Comparison of ENCODE assay signal across 13 cellular contexts in the genomic region with DNA sequence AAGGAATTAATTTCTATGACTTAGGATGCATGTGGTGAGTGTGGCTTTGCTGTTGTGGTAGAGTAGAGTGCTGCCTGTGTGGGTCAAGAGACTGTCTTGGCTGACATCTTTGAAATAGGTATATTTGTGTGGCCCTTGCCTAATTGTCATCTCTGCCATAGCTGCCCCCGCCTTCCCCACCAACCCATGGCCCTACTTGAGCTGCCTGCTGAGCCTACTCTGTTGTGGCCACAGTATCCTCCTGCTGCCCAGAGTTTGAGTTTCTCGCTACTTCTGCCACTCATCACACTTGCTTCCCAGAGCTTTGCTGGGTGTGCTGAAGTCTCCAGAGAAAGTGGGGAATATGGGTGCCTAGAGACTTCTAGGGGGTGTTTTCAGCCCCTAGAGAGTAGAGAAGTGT. TPM values are rescaled to one million over a fixed set of nuclear protein-coding genes. Genes with fewer than 3 reads are reported as not detected.
A peak's percentile ranks its signal among the peaks of the same experiment; 100 is the strongest.
DNase-seq lines count a peak whose midpoint lies in the region; ATAC-seq and TF ChIP-seq lines count a peak whose summit lies in the region.
"Had no signal": no experiment of that assay in that cellular context is flagged by ENCODE, and none has a peak within 500 bp of the region (broad histone marks: within the 10 kb centered on the region; RNA-seq: fewer than 3 reads in every experiment).

No MANE protein-coding gene starts in this region.

- peaks cover 13 to 23% of the 10 kb centered on the region in 2 experiments for H3K4me1 ChIP-seq in trophoblast cell (ENCODE audit: control insufficient read depth in 1 of 2, insufficient read depth in 2 of 2, low read length in 2 of 2)

- H2AK5ac ChIP-seq in trophoblast cell (ENCODE audit: low read length) = no peak overlapping the region

- H3K9ac ChIP-seq in trophoblast cell (ENCODE audit: low read length) = no peak overlapping the region

- H2BK12ac ChIP-seq in trophoblast cell (ENCODE audit: low read length) = no peak overlapping the region

- H3K27me3 Mint-ChIP-seq in stimulated activated naive CD8-positive, alpha-beta T cell treated with anti-CD3 and anti-CD28 coated beads, Interleukin-15, Interleukin-2, amounts not matched to agents 100 ng/mL and 50 ng/mL, for 24 hours = no peaks in the 10 kb centered on the region
- no peaks in the 10 kb centered on the region for H3K27me3 Mint-ChIP-seq in chondrocyte (ENCODE audit: low read depth)
- H3K27me3 Mint-ChIP-seq: activated B cell treated with CpG ODN at 0.5 μM for 24 hours had no signal

- H3K36me3 ChIP-seq in trophoblast cell (ENCODE audit: control insufficient read depth in 1 of 2, insufficient read depth in 2 of 2, low read length in 2 of 2) = peaks cover 12 to 19% of the 10 kb centered on the region in 2 experiments

- no peak for DNase-seq in stimulated activated naive CD8-positive, alpha-beta T cell treated with anti-CD3 and anti-CD28 coated beads, Interleukin-15, Interleukin-2, amounts not matched to agents 100 U/mL and 50 U/mL, for 24 hours
- DNase-seq in chondrocyte (ENCODE audit: low spot score) (peak; percentile 54), trophoblast cell (no peak), DMS153 (lab: John Stamatoyannopoulos, UW) (no peak), AG08395 (ENCODE audit: low spot score) (no peak), NCI-H446 (lab: John Stamatoyannopoulos, UW) (no peak)
- DNase-seq: activated B cell treated with CpG ODN at 0.5 μM for 24 hours, glutamatergic neuron, KG1, NCI-H187, NCI-H82 had no signal

- H3K9me3 Mint-ChIP-seq in stimulated activated naive CD8-positive, alpha-beta T cell treated with anti-CD3 and anti-CD28 coated beads, Interleukin-15, Interleukin-2, amounts not matched to agents 100 ng/mL and 50 ng/mL, for 24 hours = no peaks in the 10 kb centered on the region
- H3K9me3 Mint-ChIP-seq in chondrocyte (ENCODE audit: low read depth) = no peaks in the 10 kb centered on the region
- H3K9me3 Mint-ChIP-seq: activated B cell treated with CpG ODN at 0.5 μM for 24 hours had no signal

- no peak overlapping the region for H3K27ac ChIP-seq in trophoblast cell (ENCODE audit: low read depth, low read length)

- H3K18ac ChIP-seq in trophoblast cell (ENCODE audit: low read length) = no peak overlapping the region

- no peak for ATAC-seq in stimulated activated naive CD8-positive, alpha-beta T cell treated with anti-CD3 and anti-CD28 coated beads, Interleukin-15, Interleukin-2, amounts not matched to agents 100 U/mL and 50 U/mL, for 24 hours
- ATAC-seq in HG03460 (IDR thresholded peaks at IDR 0.05; ENCODE audit: unreplicated experiment) = no peak

- no peak overlapping the region for H3K4me3 Mint-ChIP-seq in stimulated activated naive CD8-positive, alpha-beta T cell treated with anti-CD3 and anti-CD28 coated beads, Interleukin-15, Interleukin-2, amounts not matched to agents 100 ng/mL and 50 ng/mL, for 24 hours
- H3K4me3 Mint-ChIP-seq in chondrocyte (ENCODE audit: unreplicated experiment) = no peak overlapping the region
- H3K4me3 Mint-ChIP-seq: activated B cell treated with CpG ODN at 0.5 μM for 24 hours had no signal

- H3K4me2 ChIP-seq in trophoblast cell (ENCODE audit: low read length) = no peak overlapping the region

- no peak overlapping the region for H3K23ac ChIP-seq in trophoblast cell (ENCODE audit: low read length)

- H3K4ac ChIP-seq in trophoblast cell (ENCODE audit: low read depth, low read length) = peak overlapping the region; percentile 66

- no CpG with 5 or more reads among the region's 2 CpGs for WGBS in trophoblast cell (ENCODE audit: extremely low coverage, insufficient coverage, insufficient read length)

- H3K27me3 ChIP-seq in trophoblast cell (ENCODE audit: insufficient read depth, low read length) = no peaks in the 10 kb centered on the region

- H2BK5ac ChIP-seq in trophoblast cell (ENCODE audit: low read depth, low read length, poor library complexity) = no peak overlapping the region

- H3K27ac Mint-ChIP-seq in stimulated activated naive CD8-positive, alpha-beta T cell treated with anti-CD3 and anti-CD28 coated beads, Interleukin-15, Interleukin-2, amounts not matched to agents 100 ng/mL and 50 ng/mL, for 24 hours = peak overlapping the region; percentile 94
- no peak overlapping the region for H3K27ac Mint-ChIP-seq in chondrocyte (ENCODE audit: unreplicated experiment)
- H3K27ac Mint-ChIP-seq: activated B cell treated with CpG ODN at 0.5 μM for 24 hours had no signal

- H4K91ac ChIP-seq in trophoblast cell (ENCODE audit: low read depth, low read length) = no peak overlapping the region

- H4K12ac ChIP-seq in trophoblast cell (ENCODE audit: low read depth, low read length) = no peak overlapping the region

- H2BK120ac ChIP-seq in trophoblast cell (ENCODE audit: insufficient read depth, low read length, poor library complexity) = no peak overlapping the region

- H2AFZ ChIP-seq in trophoblast cell (ENCODE audit: insufficient read depth, low read length, poor library complexity) = no peak overlapping the region

- peaks cover 34% of the 10 kb centered on the region for H3K79me2 ChIP-seq in trophoblast cell (ENCODE audit: control insufficient read depth, insufficient read depth, low read length, poor library complexity)

- no peak overlapping the region for H3K4me3 ChIP-seq in trophoblast cell (ENCODE audit: low read depth, low read length)

- no peak overlapping the region for H3K14ac ChIP-seq in trophoblast cell (ENCODE audit: low read length)

- TF ChIP-seq CTCF in chondrocyte (IDR thresholded peaks at IDR 0.05) = no peak

- peaks cover 99% of the 10 kb centered on the region for H3K4me1 Mint-ChIP-seq in stimulated activated naive CD8-positive, alpha-beta T cell treated with anti-CD3 and anti-CD28 coated beads, Interleukin-15, Interleukin-2, amounts not matched to agents 100 ng/mL and 50 ng/mL, for 24 hours (ENCODE audit: low read depth)
- H3K4me1 Mint-ChIP-seq in chondrocyte (ENCODE audit: low read depth) = peaks cover 67% of the 10 kb centered on the region

- H3K36me3 Mint-ChIP-seq in stimulated activated naive CD8-positive, alpha-beta T cell treated with anti-CD3 and anti-CD28 coated beads, Interleukin-15, Interleukin-2, amounts not matched to agents 100 ng/mL and 50 ng/mL, for 24 hours (ENCODE audit: low read depth) = peaks cover 34% of the 10 kb centered on the region
- H3K36me3 Mint-ChIP-seq in chondrocyte (ENCODE audit: low read depth) = no peaks in the 10 kb centered on the region

- no peaks in the 10 kb centered on the region for H3K79me1 ChIP-seq in trophoblast cell (ENCODE audit: low read length)

- no peak overlapping the region for H4K8ac ChIP-seq in trophoblast cell (ENCODE audit: low read depth, low read length)

- peaks cover 3% of the 10 kb centered on the region for H3K9me3 ChIP-seq in trophoblast cell (ENCODE audit: insufficient read depth, low read depth, low read length)

RNA-seq across cellular contexts. Expression of a gene that starts 8.0 kb away (rescaled TPM):
- 139 to 152 TPM (median 140 TPM) in 3 replicates for total RNA-seq in chondrocyte
- 55.4 and 60.6 TPM in 2 replicates for polyA plus RNA-seq in trophoblast cell (2013)
